ENCODE assay signal across 8 cellular contexts in the genomic region with DNA sequence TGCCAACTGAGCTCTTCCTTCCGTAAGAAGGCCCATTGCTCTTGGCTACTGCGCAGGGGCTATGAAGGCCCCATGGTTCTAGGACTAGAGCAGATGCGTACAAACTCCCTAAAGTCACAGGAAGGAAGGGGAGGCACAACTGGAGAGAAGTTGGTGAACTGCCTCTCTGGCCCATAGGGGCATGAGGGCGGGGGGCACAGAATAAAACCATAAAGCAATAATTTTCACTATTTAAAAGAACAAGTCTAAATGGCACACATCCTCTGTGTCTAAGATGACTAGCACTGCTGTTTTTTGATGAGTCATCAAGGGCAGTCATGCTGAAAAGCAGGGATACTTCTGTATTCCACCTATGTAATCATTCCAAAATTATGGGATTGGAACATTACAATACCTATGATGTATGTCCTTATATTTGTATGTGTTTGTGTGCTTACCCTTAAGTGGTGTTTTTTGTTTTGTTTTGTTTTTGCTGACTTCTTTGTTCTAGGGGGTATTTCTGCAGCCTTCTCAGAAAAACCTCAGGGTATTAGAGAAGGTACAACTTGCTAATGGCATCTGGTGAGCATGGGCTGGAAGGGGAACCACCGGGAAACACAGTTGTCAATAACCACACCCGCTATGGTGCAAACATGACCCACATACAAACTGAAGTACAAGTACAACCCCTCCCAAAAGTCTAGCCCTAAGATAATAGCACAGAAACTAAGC. TPM values are rescaled to one million over a fixed set of nuclear protein-coding genes. Genes with fewer than 3 reads are reported as not detected.
DNase-seq lines count a peak whose midpoint lies in the region; FAIRE-seq and TF ChIP-seq lines count a peak whose summit lies in the region.

No MANE protein-coding gene starts in this region.

- no peaks in the 10 kb centered on the region for H3K27me3 Mint-ChIP-seq in activated CD4-positive, alpha-beta T cell treated with anti-CD3 and anti-CD28 coated beads, Interleukin-2, amount 10 ng/mL, durations not matched to agents 24 days and 14 days

- H3K4me3 ChIP-seq in HUES6 (ENCODE audit: low read depth, low read length) (no peak overlapping the region), fibroblast of villous mesenchyme (ENCODE audit: low read depth, low read length) (no peak overlapping the region), small intestine (ENCODE audit: low read depth in 1 of 2, low read length in 2 of 2) (no peak overlapping the region)

- WGBS in small intestine, 3 donors, result 48 to 57% (median 51%) methylated on average over 6 of the region's 6 CpGs

- no peak overlapping the region for H3K9ac ChIP-seq in HUES6 (ENCODE audit: low read length)

- DNase-seq in COLO829 (ENCODE audit: low spot score) (peak; percentile 79), GM20000 (ENCODE audit: low spot score) (peak; percentile 29), fibroblast of villous mesenchyme (ENCODE audit: low read depth) (peak; percentile 53), small intestine (peak; percentile 80), middle frontal gyrus (ENCODE audit: extremely low spot score, low spot score) (no peak), HEK293T (ENCODE audit: extremely low spot score) (no peak)
- DNase-seq in activated CD4-positive, alpha-beta T cell treated with anti-CD3 and anti-CD28 coated beads, Interleukin-2, amount 10 ng/mL, durations not matched to agents 24 days and 14 days, result peak; percentile 84

- peaks cover 20% of the 10 kb centered on the region for H3K36me3 Mint-ChIP-seq in activated CD4-positive, alpha-beta T cell treated with anti-CD3 and anti-CD28 coated beads, Interleukin-2, amount 10 ng/mL, durations not matched to agents 24 days and 14 days (ENCODE audit: low read depth)

- intact Hi-C loops in activated CD4-positive, alpha-beta T cell treated with anti-CD3 and anti-CD28 coated beads, Interleukin-2, amount 10 ng/mL, durations not matched to agents 24 days and 14 days (cut with micrococcal nuclease), result loop anchor here (5.0 to 10.0 kb wide), 4 partner anchors 36 to 146 kb away; a partner anchor contains a TSS

- H3K9me3 Mint-ChIP-seq in activated CD4-positive, alpha-beta T cell treated with anti-CD3 and anti-CD28 coated beads, Interleukin-2, amount 10 ng/mL, durations not matched to agents 24 days and 14 days, result no peaks in the 10 kb centered on the region

- POLR2A ChIA-PET in HEK293T (lab: Yijun Ruan, JAX), result interaction anchor here (1.3 kb wide), 2 partner anchors 9 to 135 kb away, joined by 3 to 4 read pairs; no protein-coding TSS in a partner anchor

- CTCF ChIA-PET in HEK293T (lab: Yijun Ruan, JAX), result interaction anchor here (1.6 kb wide), 1 partner anchor 37 kb away, joined by 3 read pairs; a partner anchor contains a TSS

- 0 out of 2 replicates have a peak overlapping the region, but pooled peaks have one; percentile 50 for H3K27ac ChIP-seq in HUES6 (ENCODE audit: low read depth, low read length)
- peak overlapping the region; percentile 81 to 86 for H3K27ac ChIP-seq in small intestine (ENCODE audit: low read depth in 1 of 2, low read length in 1 of 2)

- H3K4me3 Mint-ChIP-seq in activated CD4-positive, alpha-beta T cell treated with anti-CD3 and anti-CD28 coated beads, Interleukin-2, amount 10 ng/mL, durations not matched to agents 24 days and 14 days, result peak overlapping the region; percentile 60

- H3K36me3 ChIP-seq in HUES6 (ENCODE audit: control insufficient read depth, insufficient read depth, low read length), result no peaks in the 10 kb centered on the region
- no peaks in the 10 kb centered on the region for H3K36me3 ChIP-seq in small intestine (ENCODE audit: control insufficient read depth in 2 of 2, insufficient read depth in 2 of 2, low read length in 2 of 2)

- peaks cover 69% of the 10 kb centered on the region for H3K4me1 Mint-ChIP-seq in activated CD4-positive, alpha-beta T cell treated with anti-CD3 and anti-CD28 coated beads, Interleukin-2, amount 10 ng/mL, durations not matched to agents 24 days and 14 days

- H3K9me3 ChIP-seq in HUES6 (ENCODE audit: control insufficient read depth, insufficient read depth, low read depth, low read length) (no peaks in the 10 kb centered on the region), small intestine (ENCODE audit: control insufficient read depth, low read depth) (no peaks in the 10 kb centered on the region)

- no peak for TF ChIP-seq CTCF in GM20000 (IDR thresholded peaks at IDR 0.05; ENCODE audit: extremely low read depth, missing control alignments)
- TF ChIP-seq CTCF in fibroblast of villous mesenchyme (IDR thresholded peaks at IDR 0.05; ENCODE audit: insufficient read depth, low read depth, low read length), result no peak

- H3K4me1 ChIP-seq in HUES6 (ENCODE audit: control insufficient read depth, insufficient read depth, low read length) (peaks cover 66% of the 10 kb centered on the region), small intestine (ENCODE audit: control insufficient read depth in 2 of 2, insufficient read depth in 1 of 2, low read depth in 1 of 2, low read length in 1 of 2) (peaks cover 22 to 50% of the 10 kb centered on the region in 2 donors)

- FAIRE-seq in small intestine (lab: Jason Lieb, UNC), result no peak

- H3K27ac Mint-ChIP-seq in activated CD4-positive, alpha-beta T cell treated with anti-CD3 and anti-CD28 coated beads, Interleukin-2, amount 10 ng/mL, durations not matched to agents 24 days and 14 days, result peak overlapping the region; percentile 84

- H3K27me3 ChIP-seq in HUES6 (ENCODE audit: control insufficient read depth, insufficient read depth, low read length) (no peaks in the 10 kb centered on the region), small intestine (ENCODE audit: control insufficient read depth in 2 of 2, insufficient read depth in 2 of 2, low read length in 2 of 2) (no peaks in the 10 kb centered on the region)

TF ChIP-seq in HEK293T, 16 proteins besides CTCF, POLR2A, EP300 and RAD21:
- TF ChIP-seq ELF4 (IDR thresholded peaks at IDR 0.05) (no peak), ARNT (IDR thresholded peaks at IDR 0.05) (no peak), ZNF384 (IDR thresholded peaks at IDR 0.05) (no peak), L3MBTL2 (conservative IDR thresholded peaks at IDR 0.05) (no peak), LEF1 (IDR thresholded peaks at IDR 0.05; ENCODE audit: borderline replicate concordance) (no peak), BHLHE40 (IDR thresholded peaks at IDR 0.05; ENCODE audit: borderline replicate concordance) (no peak), FOXK2 (IDR thresholded peaks at IDR 0.05) (no peak), SP1 (IDR thresholded peaks at IDR 0.05) (no peak), SUZ12 (IDR thresholded peaks at IDR 0.05) (no peak), FOXM1 (IDR thresholded peaks at IDR 0.05; ENCODE audit: borderline replicate concordance) (no peak), CTBP1 (IDR thresholded peaks at IDR 0.05; ENCODE audit: borderline replicate concordance) (no peak), NFRKB (IDR thresholded peaks at IDR 0.05) (no peak), HDGF (IDR thresholded peaks at IDR 0.05; ENCODE audit: borderline replicate concordance) (no peak), FOXA1 (IDR thresholded peaks at IDR 0.05) (no peak), TARDBP (IDR thresholded peaks at IDR 0.05) (no peak)
TF ChIP-seq in HEK293T: peak in this region for 0.

RNA-seq across cellular contexts. Expression of a gene that starts 36.9 kb away (rescaled TPM):
- total RNA-seq in activated CD4-positive, alpha-beta T cell treated with anti-CD3 and anti-CD28 coated beads, Interleukin-2, amount 10 ng/mL, durations not matched to agents 24 days and 14 days, result 39.0 and 39.1 TPM in 2 replicates
- 19.6 and 33.7 TPM in 2 replicates for total RNA-seq in fibroblast of villous mesenchyme
- polyA plus RNA-seq in small intestine, result 10 to 100 TPM; 11.9 to 24.8 (median 16.2) TPM

Comparison
In these comparisons a context has a peak if more than half of its experiments do, and no peak if none do; other contexts are left out.
1. DNase-seq: peak in COLO829 (single experiment), GM20000 (single experiment), activated CD4-positive, alpha-beta T cell treated with anti-CD3 and anti-CD28 coated beads, Interleukin-2, amount 10 ng/mL, durations not matched to agents 24 days and 14 days (single experiment), fibroblast of villous mesenchyme (single experiment) and small intestine (single experiment); none in middle frontal gyrus (single experiment) and HEK293T (single experiment).